ENCODE assay signal across 19 cellular contexts in genomic region chr4:137514401-137515116, GRCh38. TPM values are rescaled to one million over a fixed set of nuclear protein-coding genes. Genes with fewer than 3 reads are reported as not detected.
"Had no signal": no experiment of that assay in that cellular context is flagged by ENCODE, and none has a peak within 500 bp of the region (broad histone marks: within the 10 kb centered on the region; RNA-seq: fewer than 3 reads in every experiment).

No MANE protein-coding gene starts in this region.

- H3K27ac ChIP-seq: brain microvascular endothelial cell, heart left ventricle, left lung, ovary had no signal

- H3K4me1 ChIP-seq: left lung had no signal

- H3K27ac Mint-ChIP-seq: endodermal cell; natural killer cell treated with Interleukin-12 subunit alpha and Interleukin-12 subunit beta and Interleukin-15 and Interleukin-18, amount 100 ng/mL, for 72 hours had no signal

- H3K27me3 Mint-ChIP-seq: natural killer cell treated with Interleukin-12 subunit alpha and Interleukin-12 subunit beta and Interleukin-15 and Interleukin-18, amount 100 ng/mL, for 72 hours had no signal

- H3K27me3 ChIP-seq: brain microvascular endothelial cell, heart left ventricle, left lung, ovary, stomach had no signal

- H3K9me3 Mint-ChIP-seq: endodermal cell had no signal

- DNase-seq: activated CD4-positive, alpha-beta T cell treated with anti-CD3 and anti-CD28 coated beads, Interleukin-2, amount 50 U/mL, for 4 hours; activated naive CD4-positive, alpha-beta T cell treated with anti-CD3 and anti-CD28 coated beads, Interleukin-2, amount 50 U/mL, for 16 hours; activated T-cell treated with anti-CD3 and anti-CD28 coated beads, Interleukin-2, amount 50 U/mL, for 1 hour; amniotic stem cell; brain microvascular endothelial cell; cerebellar nuclear complex; dermis blood vessel endothelial cell; endodermal cell; erythroblast; heart left ventricle; left lung; ovary; stomach; T-helper 2 cell had no signal

- ATAC-seq: activated CD4-positive, CD25-positive, alpha-beta regulatory T cell treated with anti-CD3 and anti-CD28 coated beads, Interleukin-2, amount 50 U/mL, for 24 hours; heart left ventricle; left lung; natural killer cell treated with Interleukin-12 subunit alpha and Interleukin-12 subunit beta and Interleukin-15 and Interleukin-18, amount 100 ng/mL, for 72 hours had no signal

- FAIRE-seq: frontal cortex, keratinocyte, urothelium cell line had no signal

- H3K4me3 ChIP-seq: heart left ventricle, left lung, ovary, stomach had no signal

- H3K4me3 Mint-ChIP-seq: endodermal cell; natural killer cell treated with Interleukin-12 subunit alpha and Interleukin-12 subunit beta and Interleukin-15 and Interleukin-18, amount 100 ng/mL, for 72 hours had no signal

- H3K36me3 ChIP-seq: brain microvascular endothelial cell, heart left ventricle, left lung, ovary, stomach had no signal

- H3K9me3 ChIP-seq: heart left ventricle, left lung, ovary, stomach had no signal

RNA-seq across cellular contexts. Expression of gene PCDH18, which starts 17.7 kb away (rescaled TPM):
- total RNA-seq: natural killer cell treated with Interleukin-12 subunit alpha and Interleukin-12 subunit beta and Interleukin-15 and Interleukin-18, amount 100 ng/mL, for 72 hours had no signal
